ENCODE assay signal across 8 cellular contexts in genomic region chrX:130975947-130976346, GRCh38.
DNase-seq lines count a peak whose midpoint lies in the region; ATAC-seq and TF ChIP-seq lines count a peak whose summit lies in the region.

No MANE protein-coding gene starts in this region.

- no peaks in the 10 kb centered on the region for H3K9me3 ChIP-seq in adipocyte (ENCODE audit: control insufficient read depth, low read length)

- peaks cover 4% of the 10 kb centered on the region for H3K4me1 ChIP-seq in adipocyte (ENCODE audit: control insufficient read depth, insufficient read depth, low read length)

- H3K27me3 ChIP-seq in adipocyte (replicated peaks; ENCODE audit: control insufficient read depth, insufficient read depth, low read length): peaks cover 24% of the 10 kb centered on the region

- no peaks in the 10 kb centered on the region for H3K36me3 ChIP-seq in adipocyte (ENCODE audit: control insufficient read depth, insufficient read depth, low read length, severe bottlenecking)

- DNase-seq in AG09319 (ENCODE audit: extremely low read depth, low read depth) (no peak), NCI-H345 treated with DMSO at 0.1 percent for 48 hours (lab: John Stamatoyannopoulos, UW; ENCODE audit: unreplicated experiment) (peak; percentile 8), adipocyte (ENCODE audit: low read depth) (peak; percentile 60), inferior parietal cortex (ENCODE audit: extremely low spot score) (peak; percentile 64), superior temporal gyrus (ENCODE audit: extremely low spot score) (peak; percentile 71), HK-2 (ENCODE audit: unreplicated experiment) (no peak)

- no peak overlapping the region for H3K4me3 ChIP-seq in adipocyte (ENCODE audit: low read length)

- peak; percentile 72 for ATAC-seq in HG02943 (IDR thresholded peaks at IDR 0.05; ENCODE audit: low read depth, unreplicated experiment)

- H3K9ac ChIP-seq in adipocyte (ENCODE audit: low read length): no peak overlapping the region

- peak; percentile 58 for TF ChIP-seq CTCF in AG09319 (IDR thresholded peaks at IDR 0.05; ENCODE audit: low read depth, low read length)
- TF ChIP-seq CTCF in GM12872 (IDR thresholded peaks at IDR 0.05; ENCODE audit: insufficient read depth, low read depth, low read length): peak; percentile 55; the same call in 2 of the 3 replicates

Comparison
In these comparisons a context has a peak if more than half of its experiments do, and no peak if none do; other contexts are left out.
1. DNase-seq: peak in NCI-H345 treated with DMSO at 0.1 percent for 48 hours (single experiment), adipocyte (single experiment), inferior parietal cortex (single experiment) and superior temporal gyrus (single experiment); none in AG09319 (single experiment) and HK-2 (single experiment).